In genomic region chr6:2658788-2659187, GRCh38 we compare ENCODE assay signal across 10 cellular contexts.
DNase-seq lines count a peak whose midpoint lies in the region; ATAC-seq and TF ChIP-seq lines count a peak whose summit lies in the region.
"Had no signal": no experiment of that assay in that cellular context is flagged by ENCODE, and none has a peak within 500 bp of the region (broad histone marks: within the 10 kb centered on the region; RNA-seq: fewer than 3 reads in every experiment).

No MANE protein-coding gene starts in this region.

- peak overlapping the region; percentile 44 for H3K27ac ChIP-seq in PC-9
- no peak overlapping the region for H3K27ac ChIP-seq in heart left ventricle

- POLR2A ChIA-PET in PC-9 (lab: Charles Lee; ENCODE audit: unreplicated experiment) = no interaction called here

- peak; percentile 88 for ATAC-seq in HG02981 (IDR thresholded peaks at IDR 0.05; ENCODE audit: unreplicated experiment)
- ATAC-seq in stimulated activated naive CD8-positive, alpha-beta T cell treated with anti-CD3 and anti-CD28 coated beads, Interleukin-15, Interleukin-2, amounts not matched to agents 100 U/mL and 50 U/mL, for 24 hours = peak; percentile 49
- no peak for ATAC-seq in heart left ventricle

- WGBS in heart left ventricle, 4 donors = 64 to 75% (median 73%) methylated on average over 5 of the region's 5 CpGs

- no peaks in the 10 kb centered on the region for H3K9me3 ChIP-seq in PC-9 (ENCODE audit: insufficient read depth, low read depth)
- peaks cover 0 to under 1% (median 0%) of the 10 kb centered on the region in 12 donors for H3K9me3 ChIP-seq in heart left ventricle
- H3K9me3 ChIP-seq: SK-N-SH had no signal

- DNase-seq in activated CD4-positive, alpha-beta T cell treated with anti-CD3 and anti-CD28 coated beads for 48 hours = peak; percentile 9
- DNase-seq in activated CD4-positive, alpha-beta T cell treated with anti-CD3 and anti-CD28 coated beads, Interleukin-2, amount 50 U/mL, for 1 hour = no peak
- DNase-seq in PC-9 = peak; percentile 34 to 41
- DNase-seq in stimulated activated naive CD8-positive, alpha-beta T cell treated with anti-CD3 and anti-CD28 coated beads, Interleukin-15, Interleukin-2, amounts not matched to agents 100 U/mL and 50 U/mL, for 24 hours = no peak
- DNase-seq in C1 segment of cervical spinal cord (lab: John Stamatoyannopoulos, UW) = no peak
- DNase-seq in heart left ventricle = no peak
- DNase-seq in RKO (ENCODE audit: low spot score) = no peak
- DNase-seq: ACHN, SK-N-SH had no signal

- intact Hi-C loops in PC-9 (cut with micrococcal nuclease; ENCODE audit: unreplicated experiment) (no loop called here), heart left ventricle (cut with DNase I) (no loop called here)

- H3K4me1 ChIP-seq in PC-9 (replicated peaks; ENCODE audit: insufficient read depth) (no peaks in the 10 kb centered on the region), heart left ventricle (no peaks in the 10 kb centered on the region)

- no peaks in the 10 kb centered on the region for H3K79me2 ChIP-seq in PC-9 (ENCODE audit: low read depth)

- CTCF ChIA-PET in PC-9 (lab: Charles Lee) = no interaction called here

- H4K20me1 ChIP-seq in PC-9 (ENCODE audit: insufficient read depth) = no peaks in the 10 kb centered on the region

- no peaks in the 10 kb centered on the region for H3K9me2 ChIP-seq in PC-9 (ENCODE audit: insufficient read depth)
- H3K9me2 ChIP-seq: SK-N-SH had no signal

- no peak overlapping the region for H3K4me2 ChIP-seq in PC-9
- H3K4me2 ChIP-seq: SK-N-SH had no signal

- BruUV-seq in PC-9 (replicated peaks; lab: Mats Ljungman, UMichigan) = no TSS peak

- no peak for TF ChIP-seq POLR2A in heart left ventricle (IDR thresholded peaks at IDR 0.05)

- no peak overlapping the region for H2AFZ ChIP-seq in PC-9

- H3F3A ChIP-seq in PC-9 (ENCODE audit: insufficient read depth, low read depth) = no peaks in the 10 kb centered on the region

- H3K4me3 ChIP-seq in PC-9 (no peak overlapping the region), heart left ventricle (no peak overlapping the region)

- H3K27me3 ChIP-seq in PC-9 (ENCODE audit: insufficient read depth, low read depth) (no peaks in the 10 kb centered on the region), heart left ventricle (no peaks in the 10 kb centered on the region)

- H3K36me3 ChIP-seq in PC-9 (ENCODE audit: low read depth) = no peaks in the 10 kb centered on the region
- H3K36me3 ChIP-seq in heart left ventricle = no peaks in the 10 kb centered on the region

- TF ChIP-seq CTCF in PC-9 (conservative IDR thresholded peaks at IDR 0.05) = no peak
- TF ChIP-seq CTCF in heart left ventricle (IDR thresholded peaks at IDR 0.05) = no peak

Comparison
In these comparisons a context has a peak if more than half of its experiments do, and no peak if none do; other contexts are left out.
1. DNase-seq: peak in activated CD4-positive, alpha-beta T cell treated with anti-CD3 and anti-CD28 coated beads for 48 hours (single experiment) and PC-9 (2 of 2); none in activated CD4-positive, alpha-beta T cell treated with anti-CD3 and anti-CD28 coated beads, Interleukin-2, amount 50 U/mL, for 1 hour (single experiment), stimulated activated naive CD8-positive, alpha-beta T cell treated with anti-CD3 and anti-CD28 coated beads, Interleukin-15, Interleukin-2, amounts not matched to agents 100 U/mL and 50 U/mL, for 24 hours (single experiment), C1 segment of cervical spinal cord (0 of 14), heart left ventricle (0 of 5) and RKO (single experiment).
2. ATAC-seq: peak in HG02981 (single experiment) and stimulated activated naive CD8-positive, alpha-beta T cell treated with anti-CD3 and anti-CD28 coated beads, Interleukin-15, Interleukin-2, amounts not matched to agents 100 U/mL and 50 U/mL, for 24 hours (single experiment); none in heart left ventricle (0 of 4).